Comparison of ENCODE assay signal across 26 cellular contexts in the genomic region with DNA sequence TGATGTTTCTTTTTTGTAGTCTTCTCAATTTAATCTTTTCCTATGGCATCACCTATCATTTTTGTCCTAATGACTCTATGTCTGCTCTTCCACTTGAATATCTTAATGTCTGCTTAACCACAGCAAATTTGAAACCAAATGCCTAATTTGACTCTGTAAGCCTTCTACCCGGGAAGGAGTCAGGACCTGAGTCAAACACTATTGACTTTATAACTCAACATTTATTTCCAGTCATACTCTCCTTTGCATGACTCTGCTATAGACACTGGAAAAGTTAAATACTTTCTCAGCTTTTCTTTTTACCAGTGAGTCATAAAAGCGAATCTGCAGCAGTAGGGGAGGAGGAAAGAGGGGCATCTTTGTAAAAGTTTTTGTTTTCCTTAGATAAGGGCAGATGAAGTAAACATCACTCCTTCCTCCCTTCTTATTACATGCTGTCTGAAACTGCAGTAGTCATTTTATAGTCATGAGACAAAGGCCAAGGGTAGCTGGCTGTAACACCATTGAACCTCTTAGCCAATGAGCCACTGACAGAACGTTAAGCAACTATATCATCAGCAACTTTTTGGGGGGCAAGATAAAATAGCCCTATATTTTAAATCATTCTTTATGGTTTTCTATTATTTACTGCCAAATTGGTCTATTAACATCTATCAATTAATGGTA.
"Had no signal": no experiment of that assay in that cellular context is flagged by ENCODE, and none has a peak within 500 bp of the region (broad histone marks: within the 10 kb centered on the region; RNA-seq: fewer than 3 reads in every experiment).

No MANE protein-coding gene starts in this region.

- H3K9me3 ChIP-seq: ovary, psoas muscle, right lobe of liver, sigmoid colon, suprapubic skin, testis, tibial artery, upper lobe of left lung, vagina had no signal

- FAIRE-seq: small intestine, urothelium cell line had no signal

- H3K27ac ChIP-seq: neural progenitor cell, ovary, parathyroid adenoma, psoas muscle, right lobe of liver, sigmoid colon, suprapubic skin, testis, tibial artery, upper lobe of left lung, vagina had no signal

- H2AFZ ChIP-seq: neural progenitor cell, parathyroid adenoma had no signal

- H3K79me2 ChIP-seq: parathyroid adenoma had no signal

- H3K4me1 ChIP-seq: neural progenitor cell, parathyroid adenoma, psoas muscle, right lobe of liver, sigmoid colon, suprapubic skin, testis, tibial artery, upper lobe of left lung, vagina had no signal

- H3K4me3 ChIP-seq: neural progenitor cell, ovary, psoas muscle, right lobe of liver, sigmoid colon, suprapubic skin, testis, tibial artery, upper lobe of left lung, vagina had no signal

- H3K9ac ChIP-seq: neural progenitor cell, parathyroid adenoma had no signal

- H3K36me3 ChIP-seq: neural progenitor cell, ovary, right lobe of liver, sigmoid colon, suprapubic skin, upper lobe of left lung, vagina had no signal

- DNase-seq: natural killer cell; occipital lobe; ovary; posterior cingulate gyrus; psoas muscle; right cardiac atrium; right lobe of liver; sigmoid colon; small intestine; stimulated activated CD4-positive, alpha-beta T cell treated with anti-CD3 and anti-CD28 coated beads, Interleukin-15, amount 100 ng/mL, for 24 hours; stimulated activated CD4-positive, alpha-beta T cell treated with anti-CD3 and anti-CD28 coated beads, Interleukin-2, amount 100 ng/mL, for 24 hours; stimulated activated CD4-positive, alpha-beta T cell treated with anti-CD3 and anti-CD28 coated beads, Interleukin-2, amount 100 ng/mL, for 48 hours; stimulated activated CD4-positive, alpha-beta T cell treated with anti-CD3 and anti-CD28 coated beads, Interleukin-4, amount 100 ng/mL, for 24 hours; stimulated activated naive B cell treated with anti-CD40 and anti-IgM and Interleukin-4, amounts not matched to agents 10 μg/mL and 1 μg/mL and 100 μg/mL, for 72 hours; stimulated activated naive CD4-positive, alpha-beta T cell treated with Interleukin-2 at 50 U/mL for 16 hours; substantia nigra; testis; tibial artery; trophoblast cell; upper lobe of left lung had no signal

- H3K27me3 ChIP-seq: neural progenitor cell, ovary, right lobe of liver, sigmoid colon, suprapubic skin, testis, tibial artery, upper lobe of left lung, vagina had no signal

- ATAC-seq: natural killer cell; psoas muscle; right cardiac atrium; right lobe of liver; stimulated activated effector memory CD8-positive, alpha-beta T cell treated with anti-CD3 and anti-CD28 coated beads, Interleukin-12 subunit alpha, Interleukin-12 subunit beta, amount 100 ng/mL, for 72 hours; stimulated activated naive B cell treated with anti-CD40 and anti-IgM and Interleukin-4, amounts not matched to agents 10 μg/mL and 1 μg/mL and 100 μg/mL, for 72 hours had no signal

- H3K4me2 ChIP-seq: neural progenitor cell had no signal
